ENCODE assay signal across 1 cellular context in the genomic region with DNA sequence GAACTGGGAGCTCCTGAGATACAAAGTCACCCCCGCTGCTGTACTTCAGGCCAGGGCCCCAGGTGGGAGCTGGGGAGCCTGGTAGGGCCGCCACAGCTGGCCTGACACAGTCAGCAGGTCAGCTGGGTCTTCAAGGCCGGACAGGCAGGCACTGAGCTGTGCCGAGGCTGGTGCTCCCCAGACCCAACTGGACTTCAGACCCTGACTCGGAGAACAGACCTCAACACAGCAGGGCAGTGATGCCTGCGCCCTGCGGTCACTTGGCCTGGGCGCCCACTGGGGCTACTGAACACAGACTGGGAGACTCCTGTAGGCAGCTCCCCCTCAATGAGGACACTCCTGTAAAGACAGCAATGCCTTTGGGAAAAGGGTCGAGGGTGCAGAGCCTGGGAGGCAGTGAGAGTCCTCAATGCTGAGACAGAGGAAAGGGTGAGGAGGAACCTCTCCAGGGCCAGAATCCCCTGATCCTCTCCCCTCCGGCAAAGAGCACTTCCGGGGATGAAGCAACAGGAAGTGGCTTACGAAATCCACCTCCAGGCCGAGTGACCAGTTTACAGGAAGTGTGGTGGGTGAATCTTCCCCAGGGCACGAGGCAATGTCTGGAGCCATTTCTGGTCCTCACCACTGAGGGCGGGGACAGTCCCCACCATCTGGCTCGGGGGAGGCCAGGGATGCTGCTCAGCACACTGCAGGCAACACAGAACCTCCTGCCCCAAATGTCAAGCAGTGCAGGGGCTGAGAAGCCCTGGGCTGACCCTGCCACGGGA.
TF ChIP-seq lines count a peak whose summit lies in the region.

No MANE protein-coding gene starts in this region.

TF ChIP-seq in HepG2, 621 proteins besides CTCF, POLR2A, EP300 and RAD21 (continued from another document and continues in another):
- TF ChIP-seq, protein P1, sequence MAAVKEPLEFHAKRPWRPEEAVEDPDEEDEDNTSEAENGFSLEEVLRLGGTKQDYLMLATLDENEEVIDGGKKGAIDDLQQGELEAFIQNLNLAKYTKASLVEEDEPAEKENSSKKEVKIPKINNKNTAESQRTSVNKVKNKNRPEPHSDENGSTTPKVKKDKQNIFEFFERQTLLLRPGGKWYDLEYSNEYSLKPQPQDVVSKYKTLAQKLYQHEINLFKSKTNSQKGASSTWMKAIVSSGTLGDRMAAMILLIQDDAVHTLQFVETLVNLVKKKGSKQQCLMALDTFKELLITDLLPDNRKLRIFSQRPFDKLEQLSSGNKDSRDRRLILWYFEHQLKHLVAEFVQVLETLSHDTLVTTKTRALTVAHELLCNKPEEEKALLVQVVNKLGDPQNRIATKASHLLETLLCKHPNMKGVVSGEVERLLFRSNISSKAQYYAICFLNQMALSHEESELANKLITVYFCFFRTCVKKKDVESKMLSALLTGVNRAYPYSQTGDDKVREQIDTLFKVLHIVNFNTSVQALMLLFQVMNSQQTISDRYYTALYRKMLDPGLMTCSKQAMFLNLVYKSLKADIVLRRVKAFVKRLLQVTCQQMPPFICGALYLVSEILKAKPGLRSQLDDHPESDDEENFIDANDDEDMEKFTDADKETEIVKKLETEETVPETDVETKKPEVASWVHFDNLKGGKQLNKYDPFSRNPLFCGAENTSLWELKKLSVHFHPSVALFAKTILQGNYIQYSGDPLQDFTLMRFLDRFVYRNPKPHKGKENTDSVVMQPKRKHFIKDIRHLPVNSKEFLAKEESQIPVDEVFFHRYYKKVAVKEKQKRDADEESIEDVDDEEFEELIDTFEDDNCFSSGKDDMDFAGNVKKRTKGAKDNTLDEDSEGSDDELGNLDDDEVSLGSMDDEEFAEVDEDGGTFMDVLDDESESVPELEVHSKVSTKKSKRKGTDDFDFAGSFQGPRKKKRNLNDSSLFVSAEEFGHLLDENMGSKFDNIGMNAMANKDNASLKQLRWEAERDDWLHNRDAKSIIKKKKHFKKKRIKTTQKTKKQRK (IDR thresholded peaks at IDR 0.05; ENCODE audit: low read length) = no peak
- TF ChIP-seq ZSCAN22 (CRISPR knock-in tag; IDR thresholded peaks at IDR 0.05) = peak; percentile 96
- TF ChIP-seq MTF1 (CRISPR knock-in tag; IDR thresholded peaks at IDR 0.05) = no peak
- TF ChIP-seq, protein P2, sequence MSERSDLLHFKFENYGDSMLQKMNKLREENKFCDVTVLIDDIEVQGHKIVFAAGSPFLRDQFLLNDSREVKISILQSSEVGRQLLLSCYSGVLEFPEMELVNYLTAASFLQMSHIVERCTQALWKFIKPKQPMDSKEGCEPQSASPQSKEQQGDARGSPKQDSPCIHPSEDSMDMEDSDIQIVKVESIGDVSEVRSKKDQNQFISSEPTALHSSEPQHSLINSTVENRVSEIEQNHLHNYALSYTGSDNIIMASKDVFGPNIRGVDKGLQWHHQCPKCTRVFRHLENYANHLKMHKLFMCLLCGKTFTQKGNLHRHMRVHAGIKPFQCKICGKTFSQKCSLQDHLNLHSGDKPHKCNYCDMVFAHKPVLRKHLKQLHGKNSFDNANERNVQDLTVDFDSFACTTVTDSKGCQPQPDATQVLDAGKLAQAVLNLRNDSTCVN (CRISPR knock-in tag; IDR thresholded peaks at IDR 0.05; ENCODE audit: borderline replicate concordance) = peak; percentile 76
- TF ChIP-seq MIER3 (CRISPR knock-in tag; IDR thresholded peaks at IDR 0.05; ENCODE audit: borderline replicate concordance) = peak; percentile 93; the same call in 1 of the 2 replicates
- TF ChIP-seq HCFC1 (IDR thresholded peaks at IDR 0.05; ENCODE audit: low read depth, low read length) = no peak
- TF ChIP-seq ZNF333 (CRISPR knock-in tag; IDR thresholded peaks at IDR 0.05; ENCODE audit: borderline replicate concordance) = no peak
- no peak for TF ChIP-seq MAFF (IDR thresholded peaks at IDR 0.05; ENCODE audit: low read depth, low read length)
- no peak for TF ChIP-seq NFATC3 (CRISPR knock-in tag; IDR thresholded peaks at IDR 0.05)
- TF ChIP-seq MYNN (CRISPR knock-in tag; IDR thresholded peaks at IDR 0.05; ENCODE audit: low read depth) = no peak; the same call in 1 of the 2 replicates
- no peak for TF ChIP-seq KAT2B (IDR thresholded peaks at IDR 0.05; ENCODE audit: borderline replicate concordance, low read depth, low read length)
- TF ChIP-seq YY1 (IDR thresholded peaks at IDR 0.05; ENCODE audit: insufficient read depth, insufficient replicate concordance, low read depth, low read length) = peak; percentile 70
- TF ChIP-seq HNF4A (CRISPR knock-in tag; IDR thresholded peaks at IDR 0.05) = peak; percentile 71
- no peak for TF ChIP-seq ZNF136 (CRISPR knock-in tag; IDR thresholded peaks at IDR 0.05; ENCODE audit: low read depth)
- peak; percentile 76 for TF ChIP-seq ASH2L (IDR thresholded peaks at IDR 0.05; ENCODE audit: insufficient read length, low read depth, low read length)
- TF ChIP-seq ZFP36L2 (CRISPR knock-in tag; IDR thresholded peaks at IDR 0.05) = no peak
- peak; percentile 47; the same call in 1 of the 2 replicates for TF ChIP-seq SNAPC2 (CRISPR knock-in tag; IDR thresholded peaks at IDR 0.05)
- TF ChIP-seq NKX3-1 (CRISPR knock-in tag; IDR thresholded peaks at IDR 0.05) = no peak
- TF ChIP-seq RFX3 (CRISPR knock-in tag; IDR thresholded peaks at IDR 0.05) = no peak
- TF ChIP-seq, protein P3, sequence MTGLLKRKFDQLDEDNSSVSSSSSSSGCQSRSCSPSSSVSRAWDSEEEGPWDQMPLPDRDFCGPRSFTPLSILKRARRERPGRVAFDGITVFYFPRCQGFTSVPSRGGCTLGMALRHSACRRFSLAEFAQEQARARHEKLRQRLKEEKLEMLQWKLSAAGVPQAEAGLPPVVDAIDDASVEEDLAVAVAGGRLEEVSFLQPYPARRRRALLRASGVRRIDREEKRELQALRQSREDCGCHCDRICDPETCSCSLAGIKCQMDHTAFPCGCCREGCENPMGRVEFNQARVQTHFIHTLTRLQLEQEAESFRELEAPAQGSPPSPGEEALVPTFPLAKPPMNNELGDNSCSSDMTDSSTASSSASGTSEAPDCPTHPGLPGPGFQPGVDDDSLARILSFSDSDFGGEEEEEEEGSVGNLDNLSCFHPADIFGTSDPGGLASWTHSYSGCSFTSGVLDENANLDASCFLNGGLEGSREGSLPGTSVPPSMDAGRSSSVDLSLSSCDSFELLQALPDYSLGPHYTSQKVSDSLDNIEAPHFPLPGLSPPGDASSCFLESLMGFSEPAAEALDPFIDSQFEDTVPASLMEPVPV (CRISPR knock-in tag; IDR thresholded peaks at IDR 0.05) = peak; percentile 82
- TF ChIP-seq FOXO1 (CRISPR knock-in tag; IDR thresholded peaks at IDR 0.05) = peak; percentile 92
- TF ChIP-seq KMT2B (CRISPR knock-in tag; IDR thresholded peaks at IDR 0.05) = peak; percentile 78
- TF ChIP-seq SRSF9 (IDR thresholded peaks at IDR 0.05; ENCODE audit: borderline replicate concordance, insufficient read depth, low read depth, low read length, poor library complexity, severe bottlenecking) = no peak
- TF ChIP-seq, protein P4, sequence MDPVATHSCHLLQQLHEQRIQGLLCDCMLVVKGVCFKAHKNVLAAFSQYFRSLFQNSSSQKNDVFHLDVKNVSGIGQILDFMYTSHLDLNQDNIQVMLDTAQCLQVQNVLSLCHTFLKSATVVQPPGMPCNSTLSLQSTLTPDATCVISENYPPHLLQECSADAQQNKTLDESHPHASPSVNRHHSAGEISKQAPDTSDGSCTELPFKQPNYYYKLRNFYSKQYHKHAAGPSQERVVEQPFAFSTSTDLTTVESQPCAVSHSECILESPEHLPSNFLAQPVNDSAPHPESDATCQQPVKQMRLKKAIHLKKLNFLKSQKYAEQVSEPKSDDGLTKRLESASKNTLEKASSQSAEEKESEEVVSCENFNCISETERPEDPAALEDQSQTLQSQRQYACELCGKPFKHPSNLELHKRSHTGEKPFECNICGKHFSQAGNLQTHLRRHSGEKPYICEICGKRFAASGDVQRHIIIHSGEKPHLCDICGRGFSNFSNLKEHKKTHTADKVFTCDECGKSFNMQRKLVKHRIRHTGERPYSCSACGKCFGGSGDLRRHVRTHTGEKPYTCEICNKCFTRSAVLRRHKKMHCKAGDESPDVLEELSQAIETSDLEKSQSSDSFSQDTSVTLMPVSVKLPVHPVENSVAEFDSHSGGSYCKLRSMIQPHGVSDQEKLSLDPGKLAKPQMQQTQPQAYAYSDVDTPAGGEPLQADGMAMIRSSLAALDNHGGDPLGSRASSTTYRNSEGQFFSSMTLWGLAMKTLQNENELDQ (CRISPR knock-in tag; IDR thresholded peaks at IDR 0.05; ENCODE audit: borderline replicate concordance) = peak; percentile 69; the same call in 1 of the 2 replicates
- TF ChIP-seq ZFP41 (CRISPR knock-in tag; IDR thresholded peaks at IDR 0.05; ENCODE audit: borderline replicate concordance) = no peak
- TF ChIP-seq, protein P5, sequence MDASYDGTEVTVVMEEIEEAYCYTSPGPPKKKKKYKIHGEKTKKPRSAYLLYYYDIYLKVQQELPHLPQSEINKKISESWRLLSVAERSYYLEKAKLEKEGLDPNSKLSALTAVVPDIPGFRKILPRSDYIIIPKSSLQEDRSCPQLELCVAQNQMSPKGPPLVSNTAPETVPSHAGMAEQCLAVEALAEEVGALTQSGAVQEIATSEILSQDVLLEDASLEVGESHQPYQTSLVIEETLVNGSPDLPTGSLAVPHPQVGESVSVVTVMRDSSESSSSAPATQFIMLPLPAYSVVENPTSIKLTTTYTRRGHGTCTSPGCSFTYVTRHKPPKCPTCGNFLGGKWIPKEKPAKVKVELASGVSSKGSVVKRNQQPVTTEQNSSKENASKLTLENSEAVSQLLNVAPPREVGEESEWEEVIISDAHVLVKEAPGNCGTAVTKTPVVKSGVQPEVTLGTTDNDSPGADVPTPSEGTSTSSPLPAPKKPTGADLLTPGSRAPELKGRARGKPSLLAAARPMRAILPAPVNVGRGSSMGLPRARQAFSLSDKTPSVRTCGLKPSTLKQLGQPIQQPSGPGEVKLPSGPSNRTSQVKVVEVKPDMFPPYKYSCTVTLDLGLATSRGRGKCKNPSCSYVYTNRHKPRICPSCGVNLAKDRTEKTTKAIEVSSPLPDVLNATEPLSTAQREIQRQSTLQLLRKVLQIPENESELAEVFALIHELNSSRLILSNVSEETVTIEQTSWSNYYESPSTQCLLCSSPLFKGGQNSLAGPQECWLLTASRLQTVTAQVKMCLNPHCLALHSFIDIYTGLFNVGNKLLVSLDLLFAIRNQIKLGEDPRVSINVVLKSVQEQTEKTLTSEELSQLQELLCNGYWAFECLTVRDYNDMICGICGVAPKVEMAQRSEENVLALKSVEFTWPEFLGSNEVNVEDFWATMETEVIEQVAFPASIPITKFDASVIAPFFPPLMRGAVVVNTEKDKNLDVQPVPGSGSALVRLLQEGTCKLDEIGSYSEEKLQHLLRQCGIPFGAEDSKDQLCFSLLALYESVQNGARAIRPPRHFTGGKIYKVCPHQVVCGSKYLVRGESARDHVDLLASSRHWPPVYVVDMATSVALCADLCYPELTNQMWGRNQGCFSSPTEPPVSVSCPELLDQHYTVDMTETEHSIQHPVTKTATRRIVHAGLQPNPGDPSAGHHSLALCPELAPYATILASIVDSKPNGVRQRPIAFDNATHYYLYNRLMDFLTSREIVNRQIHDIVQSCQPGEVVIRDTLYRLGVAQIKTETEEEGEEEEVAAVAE (CRISPR knock-in tag; IDR thresholded peaks at IDR 0.05; ENCODE audit: borderline replicate concordance) = peak; percentile 83
- TF ChIP-seq, protein P6, sequence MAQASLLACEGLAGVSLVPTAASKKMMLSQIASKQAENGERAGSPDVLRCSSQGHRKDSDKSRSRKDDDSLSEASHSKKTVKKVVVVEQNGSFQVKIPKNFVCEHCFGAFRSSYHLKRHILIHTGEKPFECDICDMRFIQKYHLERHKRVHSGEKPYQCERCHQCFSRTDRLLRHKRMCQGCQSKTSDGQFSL (CRISPR knock-in tag; IDR thresholded peaks at IDR 0.05) = no peak
- TF ChIP-seq, protein P7, sequence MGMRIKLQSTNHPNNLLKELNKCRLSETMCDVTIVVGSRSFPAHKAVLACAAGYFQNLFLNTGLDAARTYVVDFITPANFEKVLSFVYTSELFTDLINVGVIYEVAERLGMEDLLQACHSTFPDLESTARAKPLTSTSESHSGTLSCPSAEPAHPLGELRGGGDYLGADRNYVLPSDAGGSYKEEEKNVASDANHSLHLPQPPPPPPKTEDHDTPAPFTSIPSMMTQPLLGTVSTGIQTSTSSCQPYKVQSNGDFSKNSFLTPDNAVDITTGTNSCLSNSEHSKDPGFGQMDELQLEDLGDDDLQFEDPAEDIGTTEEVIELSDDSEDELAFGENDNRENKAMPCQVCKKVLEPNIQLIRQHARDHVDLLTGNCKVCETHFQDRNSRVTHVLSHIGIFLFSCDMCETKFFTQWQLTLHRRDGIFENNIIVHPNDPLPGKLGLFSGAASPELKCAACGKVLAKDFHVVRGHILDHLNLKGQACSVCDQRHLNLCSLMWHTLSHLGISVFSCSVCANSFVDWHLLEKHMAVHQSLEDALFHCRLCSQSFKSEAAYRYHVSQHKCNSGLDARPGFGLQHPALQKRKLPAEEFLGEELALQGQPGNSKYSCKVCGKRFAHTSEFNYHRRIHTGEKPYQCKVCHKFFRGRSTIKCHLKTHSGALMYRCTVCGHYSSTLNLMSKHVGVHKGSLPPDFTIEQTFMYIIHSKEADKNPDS (CRISPR knock-in tag; IDR thresholded peaks at IDR 0.05) = 0 out of 2 replicates have a peak, but pooled peaks have one; percentile 34
- TF ChIP-seq HHEX (CRISPR knock-in tag; IDR thresholded peaks at IDR 0.05) = no peak
- no peak for TF ChIP-seq ZNF703 (CRISPR knock-in tag; IDR thresholded peaks at IDR 0.05; ENCODE audit: borderline replicate concordance)
- TF ChIP-seq SNRNP70 (IDR thresholded peaks at IDR 0.05; ENCODE audit: low read depth, low read length) = no peak
- no peak for TF ChIP-seq ZNF496 (CRISPR knock-in tag; IDR thresholded peaks at IDR 0.05; ENCODE audit: insufficient replicate concordance)
- TF ChIP-seq ZNF678 (CRISPR knock-in tag; IDR thresholded peaks at IDR 0.05) = no peak
- TF ChIP-seq, protein P8, sequence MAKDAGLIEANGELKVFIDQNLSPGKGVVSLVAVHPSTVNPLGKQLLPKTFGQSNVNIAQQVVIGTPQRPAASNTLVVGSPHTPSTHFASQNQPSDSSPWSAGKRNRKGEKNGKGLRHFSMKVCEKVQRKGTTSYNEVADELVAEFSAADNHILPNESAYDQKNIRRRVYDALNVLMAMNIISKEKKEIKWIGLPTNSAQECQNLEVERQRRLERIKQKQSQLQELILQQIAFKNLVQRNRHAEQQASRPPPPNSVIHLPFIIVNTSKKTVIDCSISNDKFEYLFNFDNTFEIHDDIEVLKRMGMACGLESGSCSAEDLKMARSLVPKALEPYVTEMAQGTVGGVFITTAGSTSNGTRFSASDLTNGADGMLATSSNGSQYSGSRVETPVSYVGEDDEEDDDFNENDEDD (CRISPR knock-in tag; IDR thresholded peaks at IDR 0.05; ENCODE audit: borderline replicate concordance) = peak; percentile 96
- 0 out of 2 replicates have a peak, but pooled peaks have one; percentile 17 for TF ChIP-seq ZNF354B (CRISPR knock-in tag; IDR thresholded peaks at IDR 0.05)
- TF ChIP-seq, protein P9, sequence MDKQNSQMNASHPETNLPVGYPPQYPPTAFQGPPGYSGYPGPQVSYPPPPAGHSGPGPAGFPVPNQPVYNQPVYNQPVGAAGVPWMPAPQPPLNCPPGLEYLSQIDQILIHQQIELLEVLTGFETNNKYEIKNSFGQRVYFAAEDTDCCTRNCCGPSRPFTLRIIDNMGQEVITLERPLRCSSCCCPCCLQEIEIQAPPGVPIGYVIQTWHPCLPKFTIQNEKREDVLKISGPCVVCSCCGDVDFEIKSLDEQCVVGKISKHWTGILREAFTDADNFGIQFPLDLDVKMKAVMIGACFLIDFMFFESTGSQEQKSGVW (CRISPR knock-in tag; IDR thresholded peaks at IDR 0.05; ENCODE audit: borderline replicate concordance) = no peak
